20 cellular contexts compared by ENCODE assay signal in the genomic region with DNA sequence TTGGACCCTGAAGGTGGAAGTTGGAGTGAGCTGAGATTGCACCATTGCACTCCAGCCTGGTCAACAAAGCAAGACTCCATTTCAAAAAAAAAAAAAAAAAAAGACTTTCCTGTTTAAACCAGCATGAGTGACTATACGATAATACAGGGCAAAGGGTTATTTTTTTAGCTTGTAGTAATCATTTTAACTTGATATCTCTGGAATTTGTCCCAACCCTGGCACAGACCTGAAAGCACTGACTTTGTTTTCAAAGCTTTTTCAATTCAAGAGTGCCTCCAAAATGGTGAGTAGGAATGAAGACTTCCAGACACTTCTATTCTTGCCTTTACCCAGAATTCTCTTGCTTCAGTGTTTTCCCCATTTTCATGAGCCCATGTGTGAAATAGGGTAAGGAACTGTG. TPM values are rescaled to one million over a fixed set of nuclear protein-coding genes. Genes with fewer than 3 reads are reported as not detected.
DNase-seq lines count a peak whose midpoint lies in the region; ATAC-seq and TF ChIP-seq lines count a peak whose summit lies in the region.
"Had no signal": no experiment of that assay in that cellular context is flagged by ENCODE, and none has a peak within 500 bp of the region (broad histone marks: within the 10 kb centered on the region; RNA-seq: fewer than 3 reads in every experiment).

No MANE protein-coding gene starts in this region.

- peaks cover 0 to 2% (median 0%) of the 10 kb centered on the region in 7 donors for H3K9me3 Mint-ChIP-seq in CD4-positive, CD25-positive, alpha-beta regulatory T cell

- CTCF ChIA-PET in PC-9 (lab: Charles Lee), result interaction anchor here (0.7 kb wide), 2 partner anchors 14 to 168 kb away, joined by 5 to 8 read pairs; no protein-coding TSS in a partner anchor

- no peak overlapping the region for H3K4me2 ChIP-seq in PC-9
- H3K4me2 ChIP-seq: A549 had no signal

- H3K36me3 Mint-ChIP-seq in CD4-positive, CD25-positive, alpha-beta regulatory T cell, result peaks cover 12% of the 10 kb centered on the region

- H3K4me1 Mint-ChIP-seq in CD4-positive, CD25-positive, alpha-beta regulatory T cell, result peaks cover 11 to 41% (median 20%) of the 10 kb centered on the region in 4 donors

- no peaks in the 10 kb centered on the region for H4K20me1 ChIP-seq in PC-9 (ENCODE audit: insufficient read depth)

- POLR2A ChIA-PET in PC-9 (lab: Charles Lee; ENCODE audit: unreplicated experiment), result interaction anchor here (0.6 kb wide), 1 partner anchor 794 kb away, joined by 6 read pairs; no protein-coding TSS in a partner anchor

- TF ChIP-seq CTCF in PC-9 (conservative IDR thresholded peaks at IDR 0.05) (no peak), prostate gland (IDR thresholded peaks at IDR 0.05) (no peak)

- H2AFZ ChIP-seq in PC-9, result no peak overlapping the region

- no peak overlapping the region for H3K4me3 ChIP-seq in CD4-positive, CD25-positive, alpha-beta regulatory T cell (ENCODE audit: low read depth, low read length)
- H3K4me3 ChIP-seq in PC-9, result no peak overlapping the region
- no peak overlapping the region for H3K4me3 ChIP-seq in prostate gland
- H3K4me3 ChIP-seq: A549, Peyer's patch had no signal

- peak overlapping the region in 2 of 3 donors; percentile 5 to 19 for H3K27ac Mint-ChIP-seq in CD4-positive, CD25-positive, alpha-beta regulatory T cell

- no peak for ATAC-seq in CD4-positive, CD25-positive, alpha-beta regulatory T cell (ENCODE audit: low read depth in 2 of 2)
- ATAC-seq in left lobe of liver (peak; percentile 26), HG03097 (IDR thresholded peaks at IDR 0.05; ENCODE audit: low FRiP score, unreplicated experiment) (no peak), GM18519 (IDR thresholded peaks at IDR 0.05; ENCODE audit: low FRiP score, unreplicated experiment) (no peak)
- ATAC-seq: A549 had no signal

- H3K27me3 Mint-ChIP-seq in CD4-positive, CD25-positive, alpha-beta regulatory T cell, result no peaks in the 10 kb centered on the region

- H3K79me2 ChIP-seq in PC-9 (ENCODE audit: low read depth), result no peaks in the 10 kb centered on the region

- no peak overlapping the region for H3K4me3 Mint-ChIP-seq in CD4-positive, CD25-positive, alpha-beta regulatory T cell

- H3K27ac ChIP-seq in CD4-positive, CD25-positive, alpha-beta regulatory T cell (ENCODE audit: insufficient read depth, low read length, poor library complexity, severe bottlenecking), result no peak overlapping the region
- no peak overlapping the region for H3K27ac ChIP-seq in PC-9
- H3K27ac ChIP-seq in prostate gland, result no peak overlapping the region
- H3K27ac ChIP-seq: A549, C4-2B, Peyer's patch had no signal

- no peaks in the 10 kb centered on the region for H3K9me3 ChIP-seq in CD4-positive, CD25-positive, alpha-beta regulatory T cell (ENCODE audit: control insufficient read depth in 2 of 2, low read length in 2 of 2)
- H3K9me3 ChIP-seq in PC-9 (ENCODE audit: insufficient read depth, low read depth), result peaks cover 8% of the 10 kb centered on the region; the same call in 1 of the 2 replicates
- no peaks in the 10 kb centered on the region for H3K9me3 ChIP-seq in prostate gland
- H3K9me3 ChIP-seq: A549, Peyer's patch had no signal

- DNase-seq in CD4-positive, CD25-positive, alpha-beta regulatory T cell, result no peak
- DNase-seq in PC-9 (no peak), dermis blood vessel endothelial cell (peak; percentile 59), left lobe of liver (ENCODE audit: low spot score) (no peak), prostate gland (ENCODE audit: low spot score) (no peak), NCI-H345 (lab: John Stamatoyannopoulos, UW) (no peak)
- DNase-seq: DMS153, H7, Karpas-422, NCI-H1105, NCI-H1694 treated with DMSO at 0.1 percent for 48 hours, NCI-H2107, NCI-H2227 treated with DMSO at 0.1 percent for 48 hours, NCI-H524 treated with DMSO at 0.1 percent for 48 hours, Peyer's patch, Right ventricle myocardium superior had no signal

- H3K36me3 ChIP-seq in CD4-positive, CD25-positive, alpha-beta regulatory T cell (ENCODE audit: control insufficient read depth, insufficient read depth, low read length), result no peaks in the 10 kb centered on the region
- peaks cover 10% of the 10 kb centered on the region for H3K36me3 ChIP-seq in PC-9 (ENCODE audit: low read depth)
- H3K36me3 ChIP-seq in prostate gland, result no peaks in the 10 kb centered on the region

- no peaks in the 10 kb centered on the region for H3K27me3 ChIP-seq in CD4-positive, CD25-positive, alpha-beta regulatory T cell (ENCODE audit: control insufficient read depth, insufficient read depth, low read length)
- H3K27me3 ChIP-seq in PC-9 (ENCODE audit: insufficient read depth, low read depth) (no peaks in the 10 kb centered on the region), prostate gland (replicated peaks; ENCODE audit: insufficient read depth) (no peaks in the 10 kb centered on the region)
- H3K27me3 ChIP-seq: Peyer's patch had no signal

- BruUV-seq in PC-9 (replicated peaks; lab: Mats Ljungman, UMichigan), result TSS peak; percentile 4

- intact Hi-C loops in PC-9 (cut with micrococcal nuclease; ENCODE audit: unreplicated experiment) (no loop called here), prostate gland (cut with DNase I) (no loop called here)

- no peak for TF ChIP-seq POLR2A in prostate gland (IDR thresholded peaks at IDR 0.05)

- peaks cover 53% of the 10 kb centered on the region for H3F3A ChIP-seq in PC-9 (ENCODE audit: insufficient read depth, low read depth)

- 27% methylated on average over 1 of the region's 1 CpG for WGBS in prostate gland

- no peaks in the 10 kb centered on the region for H3K9me2 ChIP-seq in PC-9 (ENCODE audit: insufficient read depth)

- H3K4me1 ChIP-seq in CD4-positive, CD25-positive, alpha-beta regulatory T cell (ENCODE audit: control insufficient read depth, insufficient read depth, low read length, poor library complexity, severe bottlenecking), result peaks cover 12% of the 10 kb centered on the region
- peaks cover 24% of the 10 kb centered on the region for H3K4me1 ChIP-seq in PC-9 (replicated peaks; ENCODE audit: insufficient read depth)
- no peaks in the 10 kb centered on the region for H3K4me1 ChIP-seq in prostate gland (replicated peaks)
- H3K4me1 ChIP-seq: A549, Peyer's patch had no signal

RNA-seq across cellular contexts. Expression of a gene that starts 4.4 kb away (rescaled TPM):
- not detected for total RNA-seq in CD4-positive, CD25-positive, alpha-beta regulatory T cell
- polyA plus RNA-seq in CD4-positive, CD25-positive, alpha-beta regulatory T cell, result not detected
- total RNA-seq in PC-9 (2021) (not detected in 2 replicates), dermis blood vessel endothelial cell (not detected in 2 replicates), left lobe of liver (not detected), prostate gland (1 to 10 TPM in 1 of 2 donors, not detected in 1; 5.5 TPM)
- total RNA-seq: Peyer's patch, Right ventricle myocardium superior had no signal
- polyA plus RNA-seq: A549 had no signal

RNA-seq across cellular contexts. Expression of a gene that starts 14.7 kb away (rescaled TPM):
- total RNA-seq in CD4-positive, CD25-positive, alpha-beta regulatory T cell, result 12.2 TPM
- polyA plus RNA-seq in CD4-positive, CD25-positive, alpha-beta regulatory T cell, result 10 to 100 TPM; 23.3 to 35.1 (median 32.0) TPM
- total RNA-seq in PC-9 (2021) (36.9 and 55.8 TPM in 2 replicates), dermis blood vessel endothelial cell (80.4 and 85.3 TPM in 2 replicates), left lobe of liver (19.5 TPM), prostate gland (10 to 100 TPM; 32.8 to 57.7 TPM)
